ENCODE assay signal across 8 cellular contexts in genomic region chr16:11328172-11329079, GRCh38. TPM values are rescaled to one million over a fixed set of nuclear protein-coding genes. Genes with fewer than 3 reads are reported as not detected.
DNase-seq lines count a peak whose midpoint lies in the region; ATAC-seq and TF ChIP-seq lines count a peak whose summit lies in the region.

No MANE protein-coding gene starts in this region.

- ATAC-seq in Right ventricle myocardium inferior (peak; percentile 88), HG02884 (IDR thresholded peaks at IDR 0.05; ENCODE audit: unreplicated experiment) (peak; percentile 78), gastroesophageal sphincter (peak; percentile 86)
- peak; percentile 83 for ATAC-seq in activated T-cell treated with anti-CD3 and anti-CD28 coated beads, Interleukin-2, amount 50 U/mL, for 4 hours

- H3K4me1 ChIP-seq in gastroesophageal sphincter: peaks cover 0 to 20% (median 8%) of the 10 kb centered on the region in 3 donors

- intact Hi-C loops in Right ventricle myocardium inferior (cut with DNase I) (no loop called here), cardiac septum (cut with DNase I) (loop anchor here (10.0 kb wide), 1 partner anchor 56 kb away; no protein-coding TSS in a partner anchor)

- DNase-seq in Right ventricle myocardium inferior (ENCODE audit: missing footprints): peak; percentile 84
- DNase-seq in cardiac septum (ENCODE audit: low spot score): no peak
- DNase-seq in NOMO-1 treated with dmso at 0.1 percent for 144 hours (lab: John Stamatoyannopoulos, UW; ENCODE audit: unreplicated experiment): peak; percentile 90
- peak; percentile 44 for DNase-seq in activated T-cell treated with anti-CD3 and anti-CD28 coated beads, Interleukin-2, amount 50 U/mL, for 4 hours
- no peak for DNase-seq in progenitor cell of endocrine pancreas (ENCODE audit: low spot score, unreplicated experiment)
- no peak for DNase-seq in DMS114 treated with DMSO at 0.1 percent for 48 hours (lab: John Stamatoyannopoulos, UW; ENCODE audit: unreplicated experiment)

- WGBS in gastroesophageal sphincter (ENCODE audit: low coverage in 1 of 2), 2 donors: 13 to 60% methylated on average over 2 to 10 of the region's 12 CpGs

- no peaks in the 10 kb centered on the region for H3K9me3 ChIP-seq in gastroesophageal sphincter

- no peak overlapping the region for H3K4me3 ChIP-seq in gastroesophageal sphincter

- H3K4me3 Mint-ChIP-seq in activated T-cell treated with anti-CD3 and anti-CD28 coated beads, Interleukin-2, amount 50 U/mL, for 4 hours: peak overlapping the region; percentile 46
- H3K4me3 Mint-ChIP-seq in progenitor cell of endocrine pancreas (ENCODE audit: low read depth): no peak overlapping the region

- no peaks in the 10 kb centered on the region for H3K9me3 Mint-ChIP-seq in activated T-cell treated with anti-CD3 and anti-CD28 coated beads, Interleukin-2, amount 50 U/mL, for 4 hours
- H3K9me3 Mint-ChIP-seq in progenitor cell of endocrine pancreas (ENCODE audit: low read depth): no peaks in the 10 kb centered on the region

- no peak for TF ChIP-seq EP300 in gastroesophageal sphincter (IDR thresholded peaks at IDR 0.05)

- H3K36me3 Mint-ChIP-seq in activated T-cell treated with anti-CD3 and anti-CD28 coated beads, Interleukin-2, amount 50 U/mL, for 4 hours (ENCODE audit: insufficient read depth): no peaks in the 10 kb centered on the region
- H3K36me3 Mint-ChIP-seq in progenitor cell of endocrine pancreas (ENCODE audit: insufficient read depth): no peaks in the 10 kb centered on the region

- H3K4me1 Mint-ChIP-seq in activated T-cell treated with anti-CD3 and anti-CD28 coated beads, Interleukin-2, amount 50 U/mL, for 4 hours (ENCODE audit: low read depth): peaks cover 41% of the 10 kb centered on the region
- peaks cover 4% of the 10 kb centered on the region for H3K4me1 Mint-ChIP-seq in progenitor cell of endocrine pancreas (ENCODE audit: low read depth)

- H3K27ac Mint-ChIP-seq in progenitor cell of endocrine pancreas: peak overlapping the region; percentile 42

- TF ChIP-seq CTCF in gastroesophageal sphincter (IDR thresholded peaks at IDR 0.05) (no peak), progenitor cell of endocrine pancreas (IDR thresholded peaks at IDR 0.05; ENCODE audit: unreplicated experiment) (no peak)

- peak overlapping the region in 2 of 4 donors; percentile 31 to 49 for H3K27ac ChIP-seq in gastroesophageal sphincter

- H3K36me3 ChIP-seq in gastroesophageal sphincter: no peaks in the 10 kb centered on the region

- H3K27me3 Mint-ChIP-seq in activated T-cell treated with anti-CD3 and anti-CD28 coated beads, Interleukin-2, amount 50 U/mL, for 4 hours (ENCODE audit: low read depth): peaks cover 1% of the 10 kb centered on the region
- H3K27me3 Mint-ChIP-seq in progenitor cell of endocrine pancreas: no peaks in the 10 kb centered on the region

- no peaks in the 10 kb centered on the region for H3K27me3 ChIP-seq in gastroesophageal sphincter

- no peak for TF ChIP-seq POLR2A in gastroesophageal sphincter (IDR thresholded peaks at IDR 0.05)

RNA-seq across cellular contexts. Expression of gene RMI2, which starts 16.8 kb away (rescaled TPM):
- total RNA-seq in Right ventricle myocardium inferior (0.76 TPM), cardiac septum (0.43 TPM), gastroesophageal sphincter (1 to 10 TPM in 3 of 4 donors, under 1 TPM in 1; 0.31 to 1.8 (median 1.4) TPM), progenitor cell of endocrine pancreas (32.5 and 33.6 TPM in 2 replicates)
- 10 to 100 TPM in 2 of 3 donors, 1 to 10 TPM in 1; 5.5 to 12.9 (median 12.8) TPM for total RNA-seq in activated T-cell treated with anti-CD3 and anti-CD28 coated beads, Interleukin-2, amount 50 U/mL, for 4 hours

RNA-seq across cellular contexts. Expression of gene PRM1, which starts 47.3 kb away (rescaled TPM):
- total RNA-seq in Right ventricle myocardium inferior: not detected
- total RNA-seq in cardiac septum: not detected
- not detected for total RNA-seq in activated T-cell treated with anti-CD3 and anti-CD28 coated beads, Interleukin-2, amount 50 U/mL, for 4 hours
- total RNA-seq in gastroesophageal sphincter: not detected
- not detected in 2 replicates for total RNA-seq in progenitor cell of endocrine pancreas

RNA-seq across cellular contexts. Expression of gene PRM2, which starts 52.1 kb away (rescaled TPM):
- total RNA-seq in Right ventricle myocardium inferior (not detected), cardiac septum (not detected), gastroesophageal sphincter (not detected), progenitor cell of endocrine pancreas (not detected in 2 replicates)
- not detected for total RNA-seq in activated T-cell treated with anti-CD3 and anti-CD28 coated beads, Interleukin-2, amount 50 U/mL, for 4 hours

RNA-seq across cellular contexts. Expression of gene PRM3, which starts 55.0 kb away (rescaled TPM):
- total RNA-seq in Right ventricle myocardium inferior: not detected
- total RNA-seq in cardiac septum: not detected
- not detected for total RNA-seq in activated T-cell treated with anti-CD3 and anti-CD28 coated beads, Interleukin-2, amount 50 U/mL, for 4 hours
- total RNA-seq in gastroesophageal sphincter: not detected
- not detected in 2 replicates for total RNA-seq in progenitor cell of endocrine pancreas

RNA-seq across cellular contexts. Expression of gene TNP2, which starts 59.3 kb away (rescaled TPM):
- total RNA-seq in Right ventricle myocardium inferior: not detected
- total RNA-seq in cardiac septum: not detected
- total RNA-seq in activated T-cell treated with anti-CD3 and anti-CD28 coated beads, Interleukin-2, amount 50 U/mL, for 4 hours: not detected
- total RNA-seq in gastroesophageal sphincter: not detected
- not detected in 2 replicates for total RNA-seq in progenitor cell of endocrine pancreas

Comparison
In these comparisons a context has a peak if more than half of its experiments do, and no peak if none do; other contexts are left out.
1. DNase-seq: peak in Right ventricle myocardium inferior (single experiment), NOMO-1 treated with dmso at 0.1 percent for 144 hours (single experiment) and activated T-cell treated with anti-CD3 and anti-CD28 coated beads, Interleukin-2, amount 50 U/mL, for 4 hours (single experiment); none in cardiac septum (single experiment), progenitor cell of endocrine pancreas (single experiment) and DMS114 treated with DMSO at 0.1 percent for 48 hours (single experiment).
2. Peak in every context shown above with its lines, with median percentiles within 50 percentile points of each other: ATAC-seq.